ENCODE assay signal across 24 cellular contexts in the genomic region with DNA sequence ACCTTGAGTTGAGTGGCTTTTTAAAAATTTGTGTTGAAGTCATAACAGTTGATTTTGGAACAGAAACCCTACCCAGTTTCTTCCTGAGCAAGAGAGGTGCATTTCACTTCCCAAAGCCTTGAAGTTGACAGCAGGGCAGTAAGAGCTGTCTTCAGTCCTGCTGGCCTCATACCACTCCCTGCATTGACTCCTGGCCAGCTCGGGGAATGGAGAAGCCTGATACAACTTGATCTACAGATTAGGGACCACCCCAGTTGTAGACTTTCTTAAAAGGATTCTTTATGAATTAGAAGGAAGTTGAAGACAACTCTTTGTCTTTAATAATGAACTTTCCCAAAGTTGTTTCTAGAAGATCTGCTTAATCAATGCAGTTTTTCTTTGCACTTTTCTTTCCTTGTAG.
DNase-seq lines count a peak whose midpoint lies in the region; ATAC-seq, FAIRE-seq and TF ChIP-seq lines count a peak whose summit lies in the region.
"Had no signal": no experiment of that assay in that cellular context is flagged by ENCODE, and none has a peak within 500 bp of the region (broad histone marks: within the 10 kb centered on the region; RNA-seq: fewer than 3 reads in every experiment).

No MANE protein-coding gene starts in this region.

- no TSS peak for BruUV-seq in PC-3 (replicated peaks; lab: Mats Ljungman, UMichigan)
- BruUV-seq in HepG2 (replicated peaks; lab: Mats Ljungman, UMichigan) = no TSS peak

- no peaks in the 10 kb centered on the region for H3K27me3 ChIP-seq in PC-3 (ENCODE audit: low read length)
- no peaks in the 10 kb centered on the region for H3K27me3 ChIP-seq in HepG2 (ENCODE audit: control insufficient read depth in 1 of 2, insufficient read depth in 2 of 2, low read length in 2 of 2)
- H3K27me3 ChIP-seq: esophagus squamous epithelium, upper lobe of left lung had no signal

- TF ChIP-seq RAD21 in HepG2 (CRISPR knock-in tag; IDR thresholded peaks at IDR 0.05) = no peak

- H3K27me3 Mint-ChIP-seq in endothelial cell (ENCODE audit: unreplicated experiment) = no peaks in the 10 kb centered on the region
- no peaks in the 10 kb centered on the region for H3K27me3 Mint-ChIP-seq in nephron (ENCODE audit: low read depth)
- no peaks in the 10 kb centered on the region for H3K27me3 Mint-ChIP-seq in activated T-cell treated with anti-CD3 and anti-CD28 coated beads, Interleukin-2, amount 50 U/mL, for 24 hours
- H3K27me3 Mint-ChIP-seq in WTC11 (ENCODE audit: low read depth) = no peaks in the 10 kb centered on the region
- H3K27me3 Mint-ChIP-seq: CD4-positive, alpha-beta T cell; stimulated activated memory B cell treated with anti-CD40 and anti-IgM and Interleukin-4, amounts not matched to agents 10 μg/mL and 1 μg/mL and 100 μg/mL, for 72 hours had no signal

- H4K20me1 ChIP-seq in PC-3 (ENCODE audit: low read length) (no peaks in the 10 kb centered on the region), HepG2 (ENCODE audit: insufficient read depth, low read length) (no peaks in the 10 kb centered on the region)

- peak overlapping the region; percentile 32 for H3K27ac ChIP-seq in 22Rv1
- H3K27ac ChIP-seq in PC-3 (ENCODE audit: low read length) = peak overlapping the region; percentile 49
- no peak overlapping the region for H3K27ac ChIP-seq in HepG2 (ENCODE audit: extremely low read length, insufficient read depth, low read length)
- H3K27ac ChIP-seq: A549, upper lobe of left lung had no signal

- H3K4me3 Mint-ChIP-seq in endothelial cell (ENCODE audit: unreplicated experiment) (no peak overlapping the region), nephron (peak overlapping the region in 1 of 3 experiments; percentile 32), WTC11 (no peak overlapping the region)
- H3K4me3 Mint-ChIP-seq in activated T-cell treated with anti-CD3 and anti-CD28 coated beads, Interleukin-2, amount 50 U/mL, for 24 hours = no peak overlapping the region
- H3K4me3 Mint-ChIP-seq: activated CD8-positive, alpha-beta T cell treated with anti-CD3 and anti-CD28 coated beads, Interleukin-2, amount 10 ng/mL, durations not matched to agents 7 days and 5 days; CD4-positive, alpha-beta T cell; stimulated activated memory B cell treated with anti-CD40 and anti-IgM and Interleukin-4, amounts not matched to agents 10 μg/mL and 1 μg/mL and 100 μg/mL, for 72 hours had no signal

- TF ChIP-seq POLR2A in HepG2 (IDR thresholded peaks at IDR 0.05; ENCODE audit: insufficient read depth in 1 of 2, low read depth in 2 of 2, low read length in 2 of 2) = no peak

- WGBS in HepG2 (ENCODE audit: low lambda C conversion rate) = 88% methylated on average over 1 of the region's 1 CpG

- peak overlapping the region; percentile 20 for H3K4me2 ChIP-seq in PC-3 (ENCODE audit: low read length)
- H3K4me2 ChIP-seq in HepG2 (ENCODE audit: low read depth, low read length) = no peak overlapping the region
- H3K4me2 ChIP-seq: A549 had no signal

- H3K27ac Mint-ChIP-seq in endothelial cell (ENCODE audit: unreplicated experiment) (peak overlapping the region; percentile 3), nephron (peak overlapping the region; percentile 70 to 91 (median 73)), WTC11 (no peak overlapping the region)
- no peak overlapping the region for H3K27ac Mint-ChIP-seq in activated T-cell treated with anti-CD3 and anti-CD28 coated beads, Interleukin-2, amount 50 U/mL, for 24 hours
- H3K27ac Mint-ChIP-seq: activated CD8-positive, alpha-beta T cell treated with anti-CD3 and anti-CD28 coated beads, Interleukin-2, amount 10 ng/mL, durations not matched to agents 7 days and 5 days; activated T-helper 2 cell treated with anti-CD3 and anti-CD28 coated beads, Interferon-gamma antibody, Interleukin-2, Interleukin-4, amounts not matched to agents 10 μg/mL and 5 μg/mL and 100 μg/mL, durations not matched to agents 14 hours and 24 hours and 36 hours; CD4-positive, alpha-beta T cell; stimulated activated memory B cell treated with anti-CD40 and anti-IgM and Interleukin-4, amounts not matched to agents 10 μg/mL and 1 μg/mL and 100 μg/mL, for 72 hours had no signal

- H3K9ac ChIP-seq in PC-3 (ENCODE audit: low read length) (no peak overlapping the region), HepG2 (ENCODE audit: insufficient read depth, low read depth, low read length) (no peak overlapping the region)

- intact Hi-C loops in PC-3 (cut with micrococcal nuclease) (no loop called here), HepG2 (cut with micrococcal nuclease; ENCODE audit: unreplicated experiment) (no loop called here)

- H3K9me3 Mint-ChIP-seq in endothelial cell (ENCODE audit: unreplicated experiment) (no peaks in the 10 kb centered on the region), nephron (no peaks in the 10 kb centered on the region), WTC11 (no peaks in the 10 kb centered on the region)
- no peaks in the 10 kb centered on the region for H3K9me3 Mint-ChIP-seq in activated T-cell treated with anti-CD3 and anti-CD28 coated beads, Interleukin-2, amount 50 U/mL, for 24 hours
- H3K9me3 Mint-ChIP-seq: activated T-helper 2 cell treated with anti-CD3 and anti-CD28 coated beads, Interferon-gamma antibody, Interleukin-2, Interleukin-4, amounts not matched to agents 10 μg/mL and 5 μg/mL and 100 μg/mL, durations not matched to agents 14 hours and 24 hours and 36 hours; CD4-positive, alpha-beta T cell; stimulated activated memory B cell treated with anti-CD40 and anti-IgM and Interleukin-4, amounts not matched to agents 10 μg/mL and 1 μg/mL and 100 μg/mL, for 72 hours had no signal

- no peaks in the 10 kb centered on the region for H3K4me1 Mint-ChIP-seq in endothelial cell (ENCODE audit: unreplicated experiment)
- H3K4me1 Mint-ChIP-seq in nephron = peaks cover 28% of the 10 kb centered on the region
- no peaks in the 10 kb centered on the region for H3K4me1 Mint-ChIP-seq in activated T-cell treated with anti-CD3 and anti-CD28 coated beads, Interleukin-2, amount 50 U/mL, for 24 hours (ENCODE audit: low read depth)
- no peaks in the 10 kb centered on the region for H3K4me1 Mint-ChIP-seq in WTC11
- H3K4me1 Mint-ChIP-seq: stimulated activated memory B cell treated with anti-CD40 and anti-IgM and Interleukin-4, amounts not matched to agents 10 μg/mL and 1 μg/mL and 100 μg/mL, for 72 hours had no signal

- H2AFZ ChIP-seq in PC-3 (ENCODE audit: low read length) = no peak overlapping the region
- H2AFZ ChIP-seq in HepG2 (ENCODE audit: low read length) = no peak overlapping the region

- H3K4me1 ChIP-seq in PC-3 (ENCODE audit: insufficient read depth, low read length) (peaks cover 26% of the 10 kb centered on the region), HepG2 (ENCODE audit: insufficient read depth, low read length) (no peaks in the 10 kb centered on the region)
- H3K4me1 ChIP-seq: A549, upper lobe of left lung had no signal

- H3K4me3 ChIP-seq in PC-3 (ENCODE audit: low read length) (no peak overlapping the region), HepG2 (replicated peaks in 1 of 3; ENCODE audit: insufficient read depth in 1 of 3, low read depth in 2 of 3, low read length in 3 of 3) (no peak overlapping the region)
- H3K4me3 ChIP-seq: A549, esophagus squamous epithelium, upper lobe of left lung had no signal

- no peak for FAIRE-seq in HepG2 (lab: Jason Lieb, UNC)
- FAIRE-seq: A549, small intestine had no signal

- H3K79me2 ChIP-seq in PC-3 (ENCODE audit: low read length) (no peaks in the 10 kb centered on the region), HepG2 (ENCODE audit: insufficient read depth, low read length) (no peaks in the 10 kb centered on the region)

- no peak for DNase-seq in PC-3
- no peak for DNase-seq in endothelial cell (ENCODE audit: low spot score)
- no peak for DNase-seq in HepG2 (ENCODE audit: low spot score)
- no peak for DNase-seq in NCI-H774 (lab: John Stamatoyannopoulos, UW)
- no peak for DNase-seq in activated T-cell treated with anti-CD3 and anti-CD28 coated beads, Interleukin-2, amount 50 U/mL, for 24 hours
- no peak for DNase-seq in WTC11 (ENCODE audit: low spot score)
- DNase-seq: activated CD8-positive, alpha-beta T cell treated with anti-CD3 and anti-CD28 coated beads, Interleukin-2, amount 10 ng/mL, durations not matched to agents 7 days and 5 days; anterior cingulate cortex; CD4-positive, alpha-beta T cell; dermis blood vessel endothelial cell; DMS79; esophagus squamous epithelium; hypothalamus; KG1; NCI-H1417; small intestine; SW 1271; upper lobe of left lung had no signal

- H3K9me2 ChIP-seq in PC-3 (replicated peaks; ENCODE audit: low read length) = no peaks in the 10 kb centered on the region

- POLR2A ChIA-PET in PC-3 (lab: Charles Lee; ENCODE audit: unreplicated experiment) (no interaction called here), HepG2 (lab: Yijun Ruan, JAX) (no interaction called here), WTC11 (lab: Charles Lee) (no interaction called here)

- TF ChIP-seq CTCF in 22Rv1 (IDR thresholded peaks at IDR 0.05) = no peak
- TF ChIP-seq CTCF in PC-3 (conservative IDR thresholded peaks at IDR 0.05; ENCODE audit: low read depth, low read length) = no peak
- TF ChIP-seq CTCF in endothelial cell (IDR thresholded peaks at IDR 0.05; ENCODE audit: unreplicated experiment) = no peak
- TF ChIP-seq CTCF in nephron (IDR thresholded peaks at IDR 0.05; ENCODE audit: unreplicated experiment in 3 of 3) = no peak
- TF ChIP-seq CTCF in HepG2 (CRISPR knock-in tag; IDR thresholded peaks at IDR 0.05) = no peak
- TF ChIP-seq CTCF in WTC11 (IDR thresholded peaks at IDR 0.05) = no peak

- no peak for TF ChIP-seq EP300 in HepG2 (IDR thresholded peaks at IDR 0.05; ENCODE audit: low read depth in 2 of 2, low read length in 2 of 2)
- no peak for TF ChIP-seq EP300 in HepG2 (CRISPR knock-in tag; IDR thresholded peaks at IDR 0.05; ENCODE audit: borderline replicate concordance)

- in situ Hi-C loops in HepG2 (cut with HindIII; ENCODE audit: extremely low pct_ligation_motif_present, low pct_unique_long_range_greater_than_20kb) = no loop called here

- H3K36me3 ChIP-seq in PC-3 (ENCODE audit: low read depth, low read length) = peaks cover 52% of the 10 kb centered on the region
- peaks cover 10 to 37% of the 10 kb centered on the region in 2 experiments for H3K36me3 ChIP-seq in HepG2 (replicated peaks in 1 of 2; ENCODE audit: control insufficient read depth in 1 of 2, insufficient read depth in 2 of 2, low read length in 2 of 2)

- H3K9me3 ChIP-seq in PC-3 (ENCODE audit: low read length) = 0 out of 2 replicates have a peak, but pooled peaks cover 8% of the 10 kb centered on the region
- no peaks in the 10 kb centered on the region for H3K9me3 ChIP-seq in HepG2 (ENCODE audit: low read length)
- H3K9me3 ChIP-seq: A549, esophagus squamous epithelium, upper lobe of left lung had no signal

- ATAC-seq in PC-3 (peak; percentile 26), HepG2 (no peak), WTC11 (no peak)
- ATAC-seq: A549; activated CD8-positive, alpha-beta T cell treated with anti-CD3 and anti-CD28 coated beads, Interleukin-2, amount 10 ng/mL, durations not matched to agents 7 days and 5 days; Panc1; stimulated activated memory B cell treated with anti-CD40 and anti-IgM and Interleukin-4, amounts not matched to agents 10 μg/mL and 1 μg/mL and 100 μg/mL, for 72 hours had no signal

- H3K36me3 Mint-ChIP-seq in endothelial cell (ENCODE audit: low read depth, unreplicated experiment) (peaks cover 22% of the 10 kb centered on the region), nephron (ENCODE audit: low read depth) (peaks cover 50% of the 10 kb centered on the region), WTC11 (peaks cover 45% of the 10 kb centered on the region)
- H3K36me3 Mint-ChIP-seq in activated T-cell treated with anti-CD3 and anti-CD28 coated beads, Interleukin-2, amount 50 U/mL, for 24 hours (ENCODE audit: low read depth) = peaks cover 78% of the 10 kb centered on the region

- no peaks in the 10 kb centered on the region for H3F3A ChIP-seq in PC-3 (ENCODE audit: low read length, unreplicated experiment)

- CTCF ChIA-PET in PC-3 (lab: Charles Lee) = no interaction called here
- CTCF ChIA-PET in HepG2 (lab: Yijun Ruan, JAX; ENCODE audit: low intra/inter-chr PET ratio, low total read pairs) = no interaction called here
- CTCF ChIA-PET in WTC11 (lab: Charles Lee) = no interaction called here

Comparison
In these comparisons a context has a peak if more than half of its experiments do, and no peak if none do; other contexts are left out.
1. H3K27ac Mint-ChIP-seq: peak in endothelial cell (single experiment) and nephron (3 of 3); none in activated T-cell treated with anti-CD3 and anti-CD28 coated beads, Interleukin-2, amount 50 U/mL, for 24 hours (single experiment) and WTC11 (single experiment).